In the genomic region with DNA sequence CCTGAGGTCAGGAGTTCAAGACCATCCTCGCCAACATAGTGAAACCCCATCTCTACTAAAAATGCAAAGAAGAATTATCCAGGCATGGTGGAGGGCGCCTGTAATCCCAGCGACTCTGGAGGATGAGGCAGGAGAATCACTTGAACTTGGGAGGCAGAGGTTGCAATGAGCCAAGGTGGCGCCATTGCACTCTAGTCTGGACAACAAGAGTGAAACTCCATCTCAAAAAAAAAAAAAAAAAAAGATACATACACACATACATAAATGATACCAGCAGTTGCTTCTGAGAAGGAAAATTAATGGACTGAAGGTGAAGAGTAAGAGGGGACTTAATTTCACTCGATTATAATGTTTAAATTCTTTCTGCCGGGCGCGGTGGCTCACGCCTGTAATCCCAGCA, we compare ENCODE assay signal across 21 cellular contexts. TPM values are rescaled to one million over a fixed set of nuclear protein-coding genes. Genes with fewer than 3 reads are reported as not detected.
DNase-seq lines count a peak whose midpoint lies in the region; ATAC-seq and TF ChIP-seq lines count a peak whose summit lies in the region.
"Had no signal": no experiment of that assay in that cellular context is flagged by ENCODE, and none has a peak within 500 bp of the region (broad histone marks: within the 10 kb centered on the region; RNA-seq: fewer than 3 reads in every experiment).

No MANE protein-coding gene starts in this region.

- TF ChIP-seq CTCF in HFF-Myc (IDR thresholded peaks at IDR 0.05; ENCODE audit: low read depth, low read length, missing control alignments) (peak; percentile 10), VCaP (conservative IDR thresholded peaks at IDR 0.05) (peak; percentile 22; the same call in 1 of the 2 replicates), retinal pigment epithelial cell (conservative IDR thresholded peaks at IDR 0.05; ENCODE audit: low read depth, low read length) (peak; percentile 12)

- peak; percentile 10 for DNase-seq in cardiac septum (ENCODE audit: low spot score)
- DNase-seq in Right ventricle myocardium inferior (ENCODE audit: missing footprints) = no peak
- no peak for DNase-seq in HFF-Myc (ENCODE audit: extremely low read depth, low read depth)
- DNase-seq in retinal pigment epithelial cell (ENCODE audit: low read depth) = no peak
- DNase-seq in inferior parietal cortex (ENCODE audit: extremely low spot score) = no peak
- DNase-seq in retina = no peak
- no peak for DNase-seq in activated CD8-positive, alpha-beta T cell treated with anti-CD3 and anti-CD28 coated beads, Interleukin-2, amount 10 ng/mL, durations not matched to agents 7 days and 5 days
- DNase-seq: C1 segment of cervical spinal cord; DMS 273 treated with DMSO at 0.1 percent for 48 hours; H7; KBM-7; NCI-H1092 treated with DMSO at 0.1 percent for 48 hours; NCI-H1694; NCI-H69; NK-92 treated with Interleukin-12 subunit alpha and Interleukin-12 subunit beta, amount 100 ng/mL, for 24 hours; OCI-M1; SIG-M5 had no signal

- ATAC-seq in Right ventricle myocardium inferior = no peak
- no peak for ATAC-seq in activated CD8-positive, alpha-beta T cell treated with anti-CD3 and anti-CD28 coated beads, Interleukin-2, amount 10 ng/mL, durations not matched to agents 7 days and 5 days

- POLR2A ChIA-PET in activated CD8-positive, alpha-beta T cell treated with anti-CD3 and anti-CD28 coated beads, Interleukin-2, amount 10 ng/mL, durations not matched to agents 7 days and 5 days (lab: Charles Lee) = no interaction called here

- H3K4me3 ChIP-seq in HFF-Myc (replicated peaks; ENCODE audit: low read depth, low read length) (no peak overlapping the region), retinal pigment epithelial cell (ENCODE audit: low read length) (no peak overlapping the region)

- peaks cover 37% of the 10 kb centered on the region for H3K27me3 Mint-ChIP-seq in activated CD8-positive, alpha-beta T cell treated with anti-CD3 and anti-CD28 coated beads, Interleukin-2, amount 10 ng/mL, durations not matched to agents 7 days and 5 days (ENCODE audit: low read depth)

- no peak overlapping the region for H3K4me3 Mint-ChIP-seq in activated CD8-positive, alpha-beta T cell treated with anti-CD3 and anti-CD28 coated beads, Interleukin-2, amount 10 ng/mL, durations not matched to agents 7 days and 5 days

- no peak overlapping the region for H3K27ac ChIP-seq in VCaP

- CTCF ChIA-PET in activated CD8-positive, alpha-beta T cell treated with anti-CD3 and anti-CD28 coated beads, Interleukin-2, amount 10 ng/mL, durations not matched to agents 7 days and 5 days (lab: Charles Lee) = no interaction called here

- H3K9me3 Mint-ChIP-seq in activated CD8-positive, alpha-beta T cell treated with anti-CD3 and anti-CD28 coated beads, Interleukin-2, amount 10 ng/mL, durations not matched to agents 7 days and 5 days (ENCODE audit: insufficient read depth) = no peaks in the 10 kb centered on the region

- no peak overlapping the region for H3K27ac Mint-ChIP-seq in activated CD8-positive, alpha-beta T cell treated with anti-CD3 and anti-CD28 coated beads, Interleukin-2, amount 10 ng/mL, durations not matched to agents 7 days and 5 days

- no peaks in the 10 kb centered on the region for H3K4me1 Mint-ChIP-seq in activated CD8-positive, alpha-beta T cell treated with anti-CD3 and anti-CD28 coated beads, Interleukin-2, amount 10 ng/mL, durations not matched to agents 7 days and 5 days (ENCODE audit: low read depth)

- H3K36me3 Mint-ChIP-seq in activated CD8-positive, alpha-beta T cell treated with anti-CD3 and anti-CD28 coated beads, Interleukin-2, amount 10 ng/mL, durations not matched to agents 7 days and 5 days (ENCODE audit: low read depth) = no peaks in the 10 kb centered on the region

- intact Hi-C loops in cardiac septum (cut with DNase I) (no loop called here), Right ventricle myocardium inferior (cut with DNase I) (no loop called here)

RNA-seq across cellular contexts. Expression of a gene that starts 40.2 kb away (rescaled TPM):
- total RNA-seq in cardiac septum = not detected
- total RNA-seq in Right ventricle myocardium inferior = not detected
- not detected for total RNA-seq in activated CD8-positive, alpha-beta T cell treated with anti-CD3 and anti-CD28 coated beads, Interleukin-2, amount 10 ng/mL, durations not matched to agents 7 days and 5 days
- total RNA-seq: A172, MCF 10A, RPMI7951 had no signal
